ENCODE assay signal across 19 cellular contexts in genomic region chr16:30888856-30889499, GRCh38. TPM values are rescaled to one million over a fixed set of nuclear protein-coding genes. Genes with fewer than 3 reads are reported as not detected.
A peak's percentile ranks its signal among the peaks of the same experiment; 100 is the strongest.
DNase-seq lines count a peak whose midpoint lies in the region; ATAC-seq and TF ChIP-seq lines count a peak whose summit lies in the region.
"Had no signal": no experiment of that assay in that cellular context is flagged by ENCODE, and none has a peak within 500 bp of the region (broad histone marks: within the 10 kb centered on the region; RNA-seq: fewer than 3 reads in every experiment).

No MANE protein-coding gene starts in this region.

- no peak overlapping the region for H3K4me3 Mint-ChIP-seq in activated CD8-positive, alpha-beta T cell treated with anti-CD3 and anti-CD28 coated beads, Interleukin-2, amount 10 ng/mL, durations not matched to agents 7 days and 5 days
- H3K4me3 Mint-ChIP-seq in activated CD8-positive, alpha-beta T cell treated with anti-CD3 and anti-CD28 coated beads for 36 hours = no peak overlapping the region
- H3K4me3 Mint-ChIP-seq in neural crest cell (peak overlapping the region; percentile 57), immature natural killer cell (no peak overlapping the region)
- H3K4me3 Mint-ChIP-seq: CD14-positive monocyte had no signal

- peaks cover 22% of the 10 kb centered on the region for H3K4me1 Mint-ChIP-seq in activated CD8-positive, alpha-beta T cell treated with anti-CD3 and anti-CD28 coated beads, Interleukin-2, amount 10 ng/mL, durations not matched to agents 7 days and 5 days (ENCODE audit: low read depth)
- peaks cover 26% of the 10 kb centered on the region for H3K4me1 Mint-ChIP-seq in activated CD8-positive, alpha-beta T cell treated with anti-CD3 and anti-CD28 coated beads for 36 hours (ENCODE audit: low read depth)
- H3K4me1 Mint-ChIP-seq in neural crest cell (peaks cover 13% of the 10 kb centered on the region), immature natural killer cell (peaks cover 22% of the 10 kb centered on the region in 2 donors)

- CTCF ChIA-PET in activated CD8-positive, alpha-beta T cell treated with anti-CD3 and anti-CD28 coated beads, Interleukin-2, amount 10 ng/mL, durations not matched to agents 7 days and 5 days (lab: Charles Lee) = interaction anchor here (1.7 kb wide), 1 partner anchor 44 kb away, joined by 6 read pairs; no protein-coding TSS in a partner anchor
- CTCF ChIA-PET in activated CD8-positive, alpha-beta T cell treated with anti-CD3 and anti-CD28 coated beads for 36 hours (lab: Charles Lee) = interaction anchor here (1.8 to 3.4 kb wide), 2 partner anchors 13 to 44 kb away, joined by 5 to 9 read pairs; no protein-coding TSS in a partner anchor

- in situ Hi-C loops in G401 (cut with HindIII; ENCODE audit: low sequenced_read_pairs) = loop anchor here (5.0 kb wide), 1 partner anchor 107 kb away; no protein-coding TSS in a partner anchor

- peaks cover 33% of the 10 kb centered on the region for H3K36me3 Mint-ChIP-seq in activated CD8-positive, alpha-beta T cell treated with anti-CD3 and anti-CD28 coated beads, Interleukin-2, amount 10 ng/mL, durations not matched to agents 7 days and 5 days (ENCODE audit: low read depth)
- H3K36me3 Mint-ChIP-seq in activated CD8-positive, alpha-beta T cell treated with anti-CD3 and anti-CD28 coated beads for 36 hours (ENCODE audit: low read depth) = peaks cover 31% of the 10 kb centered on the region
- H3K36me3 Mint-ChIP-seq in neural crest cell (ENCODE audit: low read depth) = peaks cover 14% of the 10 kb centered on the region
- H3K36me3 Mint-ChIP-seq in immature natural killer cell = peaks cover 11 to 18% (median 14%) of the 10 kb centered on the region in 3 donors

- no peaks in the 10 kb centered on the region for H3K27me3 Mint-ChIP-seq in activated CD8-positive, alpha-beta T cell treated with anti-CD3 and anti-CD28 coated beads, Interleukin-2, amount 10 ng/mL, durations not matched to agents 7 days and 5 days (ENCODE audit: low read depth)
- H3K27me3 Mint-ChIP-seq in activated CD8-positive, alpha-beta T cell treated with anti-CD3 and anti-CD28 coated beads for 36 hours = no peaks in the 10 kb centered on the region
- H3K27me3 Mint-ChIP-seq in neural crest cell (ENCODE audit: low read depth) (no peaks in the 10 kb centered on the region), immature natural killer cell (ENCODE audit: low read depth in 3 of 3) (peaks cover 0 to 4% (median 1%) of the 10 kb centered on the region in 3 donors)

- no peak for DNase-seq in activated CD8-positive, alpha-beta T cell treated with anti-CD3 and anti-CD28 coated beads, Interleukin-2, amount 10 ng/mL, durations not matched to agents 7 days and 5 days
- DNase-seq in activated CD8-positive, alpha-beta T cell treated with anti-CD3 and anti-CD28 coated beads for 36 hours = no peak
- DNase-seq in G401 (ENCODE audit: low spot score) (peak; percentile 36), dermis blood vessel endothelial cell (peak; percentile 29), neural crest cell (ENCODE audit: low read depth, low spot score) (no peak), D341Med (ENCODE audit: low spot score) (no peak), immature natural killer cell (no peak)
- no peak for DNase-seq in stimulated activated CD4-positive, alpha-beta T cell treated with anti-CD3 and anti-CD28 coated beads, Interleukin-2, amount 100 ng/mL, for 24 hours
- DNase-seq: Calu3, DND-41, GF-D8, NCI-H146, NCI-H2227 treated with DMSO at 0.1 percent for 48 hours, NCI-H526, OCI-M1, RPMI8226 had no signal

- POLR2A ChIA-PET in activated CD8-positive, alpha-beta T cell treated with anti-CD3 and anti-CD28 coated beads, Interleukin-2, amount 10 ng/mL, durations not matched to agents 7 days and 5 days (lab: Charles Lee) = interaction anchor here (1.9 kb wide), 1 partner anchor 13 kb away, joined by 6 read pairs; no protein-coding TSS in a partner anchor
- POLR2A ChIA-PET in activated CD8-positive, alpha-beta T cell treated with anti-CD3 and anti-CD28 coated beads for 36 hours (lab: Charles Lee) = interaction anchor here (1.3 to 1.8 kb wide), 2 partner anchors 13 to 14 kb away, joined by 4 to 5 read pairs; no protein-coding TSS in a partner anchor

- H3K9me3 Mint-ChIP-seq in activated CD8-positive, alpha-beta T cell treated with anti-CD3 and anti-CD28 coated beads, Interleukin-2, amount 10 ng/mL, durations not matched to agents 7 days and 5 days (ENCODE audit: insufficient read depth) = no peaks in the 10 kb centered on the region
- no peaks in the 10 kb centered on the region for H3K9me3 Mint-ChIP-seq in activated CD8-positive, alpha-beta T cell treated with anti-CD3 and anti-CD28 coated beads for 36 hours
- no peaks in the 10 kb centered on the region for H3K9me3 Mint-ChIP-seq in neural crest cell
- no peaks in the 10 kb centered on the region for H3K9me3 Mint-ChIP-seq in immature natural killer cell
- H3K9me3 Mint-ChIP-seq: CD14-positive monocyte had no signal

- TF ChIP-seq CTCF in activated CD8-positive, alpha-beta T cell treated with anti-CD3 and anti-CD28 coated beads for 36 hours (IDR thresholded peaks at IDR 0.05) = no peak
- no peak for TF ChIP-seq CTCF in neural crest cell (conservative IDR thresholded peaks at IDR 0.05)

- no peak for ATAC-seq in activated CD8-positive, alpha-beta T cell treated with anti-CD3 and anti-CD28 coated beads, Interleukin-2, amount 10 ng/mL, durations not matched to agents 7 days and 5 days
- no peak for ATAC-seq in activated CD8-positive, alpha-beta T cell treated with anti-CD3 and anti-CD28 coated beads for 36 hours
- ATAC-seq: HCT116 had no signal

- intact Hi-C loops in activated CD8-positive, alpha-beta T cell treated with anti-CD3 and anti-CD28 coated beads for 36 hours (cut with micrococcal nuclease) = loop anchor here (2.0 kb wide), 1 partner anchor 14 kb away; no protein-coding TSS in a partner anchor

- peak overlapping the region; percentile 3 for H3K27ac Mint-ChIP-seq in activated CD8-positive, alpha-beta T cell treated with anti-CD3 and anti-CD28 coated beads, Interleukin-2, amount 10 ng/mL, durations not matched to agents 7 days and 5 days
- H3K27ac Mint-ChIP-seq in activated CD8-positive, alpha-beta T cell treated with anti-CD3 and anti-CD28 coated beads for 36 hours = no peak overlapping the region
- H3K27ac Mint-ChIP-seq in neural crest cell (ENCODE audit: unreplicated experiment) = no peak overlapping the region
- H3K27ac Mint-ChIP-seq in immature natural killer cell = peak overlapping the region in 1 of 6 donors; percentile 46

RNA-seq across cellular contexts. Expression of gene BCL7C, which starts 4.9 kb away (rescaled TPM):
- 10 to 100 TPM; 30.3 to 34.5 TPM for total RNA-seq in activated CD8-positive, alpha-beta T cell treated with anti-CD3 and anti-CD28 coated beads, Interleukin-2, amount 10 ng/mL, durations not matched to agents 7 days and 5 days
- total RNA-seq in activated CD8-positive, alpha-beta T cell treated with anti-CD3 and anti-CD28 coated beads for 36 hours = 10 to 100 TPM; 21.8 to 23.6 TPM
- 58.1 and 89.3 TPM in 2 replicates for total RNA-seq in G401 (2014; rRNA removed; shearing (Covaris generic))
- total RNA-seq in dermis blood vessel endothelial cell = 40.0 and 58.0 TPM in 2 replicates
- total RNA-seq in neural crest cell = 35.9 and 38.4 TPM in 2 replicates
- 10 to 100 TPM; 44.5 to 80.0 (median 60.7) TPM for polyA plus RNA-seq in immature natural killer cell

RNA-seq across cellular contexts. Expression of gene CTF1, which starts 7.4 kb away (rescaled TPM):
- total RNA-seq in activated CD8-positive, alpha-beta T cell treated with anti-CD3 and anti-CD28 coated beads, Interleukin-2, amount 10 ng/mL, durations not matched to agents 7 days and 5 days = under 1 TPM; 0.23 to 0.34 TPM
- total RNA-seq in activated CD8-positive, alpha-beta T cell treated with anti-CD3 and anti-CD28 coated beads for 36 hours = under 1 TPM; 0.31 to 0.32 TPM
- total RNA-seq in G401 (2014; rRNA removed; shearing (Covaris generic)) = 2.1 and 2.4 TPM in 2 replicates
- total RNA-seq in dermis blood vessel endothelial cell (0.17 and 0.70 TPM in 2 replicates), neural crest cell (1.6 and 2.6 TPM in 2 replicates)
- polyA plus RNA-seq in immature natural killer cell = not detected
- total RNA-seq: HT1080 had no signal
- polyA plus RNA-seq: CD14-positive monocyte had no signal

RNA-seq across cellular contexts. Expression of gene FBXL19, which starts 34.4 kb away (rescaled TPM):
- total RNA-seq in activated CD8-positive, alpha-beta T cell treated with anti-CD3 and anti-CD28 coated beads, Interleukin-2, amount 10 ng/mL, durations not matched to agents 7 days and 5 days = 10 to 100 TPM; 22.7 to 23.1 TPM
- total RNA-seq in activated CD8-positive, alpha-beta T cell treated with anti-CD3 and anti-CD28 coated beads for 36 hours = 10 to 100 TPM; 21.1 to 22.0 TPM
- 67.1 and 85.6 TPM in 2 replicates for total RNA-seq in G401 (2014; rRNA removed; shearing (Covaris generic))
- total RNA-seq in dermis blood vessel endothelial cell (21.8 and 26.7 TPM in 2 replicates), neural crest cell (78.1 and 84.7 TPM in 2 replicates)
- polyA plus RNA-seq in immature natural killer cell = 1 to 10 TPM in 1 of 3 donors, under 1 TPM in 2; 0.18 to 1.1 (median 0.22) TPM

RNA-seq across cellular contexts. Expression of gene ORAI3, which starts 59.9 kb away (rescaled TPM):
- 10 to 100 TPM; 21.4 to 23.1 TPM for total RNA-seq in activated CD8-positive, alpha-beta T cell treated with anti-CD3 and anti-CD28 coated beads, Interleukin-2, amount 10 ng/mL, durations not matched to agents 7 days and 5 days
- total RNA-seq in activated CD8-positive, alpha-beta T cell treated with anti-CD3 and anti-CD28 coated beads for 36 hours = 10 to 100 TPM in 1 of 2 experiments, 1 to 10 TPM in 1; 7.6 to 10.9 TPM
- 57.6 and 62.8 TPM in 2 replicates for total RNA-seq in G401 (2014; rRNA removed; shearing (Covaris generic))
- 40.2 and 42.4 TPM in 2 replicates for total RNA-seq in dermis blood vessel endothelial cell
- total RNA-seq in neural crest cell = 7.7 and 8.0 TPM in 2 replicates
- polyA plus RNA-seq in immature natural killer cell = 10 to 100 TPM; 31.4 to 50.0 (median 40.3) TPM

Comparison
In these comparisons a context has a peak if more than half of its experiments do, and no peak if none do; other contexts are left out.
1. DNase-seq: peak in G401 (single experiment) and dermis blood vessel endothelial cell (single experiment); none in activated CD8-positive, alpha-beta T cell treated with anti-CD3 and anti-CD28 coated beads, Interleukin-2, amount 10 ng/mL, durations not matched to agents 7 days and 5 days (single experiment), activated CD8-positive, alpha-beta T cell treated with anti-CD3 and anti-CD28 coated beads for 36 hours (single experiment), neural crest cell (single experiment), D341Med (single experiment), immature natural killer cell (0 of 3) and stimulated activated CD4-positive, alpha-beta T cell treated with anti-CD3 and anti-CD28 coated beads, Interleukin-2, amount 100 ng/mL, for 24 hours (0 of 2).